In genomic region chr20:46575794-46576495, GRCh38 we compare ENCODE assay signal across 35 cellular contexts. TPM values are rescaled to one million over a fixed set of nuclear protein-coding genes. Genes with fewer than 3 reads are reported as not detected.
DNase-seq lines count a peak whose midpoint lies in the region; ATAC-seq and TF ChIP-seq lines count a peak whose summit lies in the region.
"Had no signal": no experiment of that assay in that cellular context is flagged by ENCODE, and none has a peak within 500 bp of the region (broad histone marks: within the 10 kb centered on the region; RNA-seq: fewer than 3 reads in every experiment).

No MANE protein-coding gene starts in this region.

- peaks cover 4% of the 10 kb centered on the region for H3K27me3 ChIP-seq in gastroesophageal sphincter
- H3K27me3 ChIP-seq: breast epithelium, colonic mucosa, esophagus muscularis mucosa, gastrocnemius medialis, left lung, MG63, pancreas, upper lobe of left lung had no signal

- POLR2A ChIA-PET in activated CD8-positive, alpha-beta T cell treated with anti-CD3 and anti-CD28 coated beads for 36 hours (lab: Charles Lee), result no interaction called here
- POLR2A ChIA-PET in activated CD8-positive, alpha-beta T cell treated with anti-CD3 and anti-CD28 coated beads, Interleukin-2, amount 10 ng/mL, durations not matched to agents 7 days and 5 days (lab: Charles Lee), result interaction anchor here (1.3 kb wide), 1 partner anchor 10 kb away, joined by 3 read pairs; no protein-coding TSS in a partner anchor

- no peak for TF ChIP-seq CTCF in activated CD8-positive, alpha-beta T cell treated with anti-CD3 and anti-CD28 coated beads for 36 hours (IDR thresholded peaks at IDR 0.05)
- no peak for TF ChIP-seq CTCF in brain (conservative IDR thresholded peaks at IDR 0.05)
- no peak for TF ChIP-seq CTCF in gastroesophageal sphincter (IDR thresholded peaks at IDR 0.05)

- H3K4me3 Mint-ChIP-seq in activated CD8-positive, alpha-beta T cell treated with anti-CD3 and anti-CD28 coated beads for 36 hours, result no peak overlapping the region
- no peak overlapping the region for H3K4me3 Mint-ChIP-seq in activated CD8-positive, alpha-beta T cell treated with anti-CD3 and anti-CD28 coated beads, Interleukin-2, amount 10 ng/mL, durations not matched to agents 7 days and 5 days
- no peak overlapping the region for H3K4me3 Mint-ChIP-seq in brain
- H3K4me3 Mint-ChIP-seq: activated CD4-positive, alpha-beta T cell treated with anti-CD3 and anti-CD28 coated beads, Interleukin-2, amount 10 ng/mL, durations not matched to agents 7 days and 5 days; effector memory CD8-positive, alpha-beta T cell; naive thymus-derived CD8-positive, alpha-beta T cell had no signal

- H3K9me3 Mint-ChIP-seq in activated CD8-positive, alpha-beta T cell treated with anti-CD3 and anti-CD28 coated beads for 36 hours, result no peaks in the 10 kb centered on the region
- no peaks in the 10 kb centered on the region for H3K9me3 Mint-ChIP-seq in activated CD8-positive, alpha-beta T cell treated with anti-CD3 and anti-CD28 coated beads, Interleukin-2, amount 10 ng/mL, durations not matched to agents 7 days and 5 days (ENCODE audit: insufficient read depth)
- peaks cover 0 to 5% (median 1%) of the 10 kb centered on the region in 5 experiments for H3K9me3 Mint-ChIP-seq in brain
- H3K9me3 Mint-ChIP-seq: activated CD4-positive, alpha-beta T cell treated with anti-CD3 and anti-CD28 coated beads, Interleukin-2, amount 10 ng/mL, durations not matched to agents 7 days and 5 days; effector memory CD8-positive, alpha-beta T cell; naive thymus-derived CD8-positive, alpha-beta T cell had no signal

- ATAC-seq in activated CD8-positive, alpha-beta T cell treated with anti-CD3 and anti-CD28 coated beads for 36 hours, result peak; percentile 77
- ATAC-seq in activated CD8-positive, alpha-beta T cell treated with anti-CD3 and anti-CD28 coated beads, Interleukin-2, amount 10 ng/mL, durations not matched to agents 7 days and 5 days, result no peak
- ATAC-seq in stimulated activated naive CD8-positive, alpha-beta T cell treated with anti-CD3 and anti-CD28 coated beads, Interleukin-15, Interleukin-2, amounts not matched to agents 100 U/mL and 50 U/mL, for 24 hours, result peak; percentile 66
- no peak for ATAC-seq in gastroesophageal sphincter
- ATAC-seq in HG02981 (IDR thresholded peaks at IDR 0.05; ENCODE audit: unreplicated experiment), result no peak
- ATAC-seq in GM19328 (IDR thresholded peaks at IDR 0.05; ENCODE audit: unreplicated experiment), result no peak
- ATAC-seq: effector memory CD8-positive, alpha-beta T cell; gastrocnemius medialis; K562; left lung; naive thymus-derived CD8-positive, alpha-beta T cell; pancreas; right cardiac atrium had no signal

- H3K4me1 ChIP-seq in gastroesophageal sphincter, result peaks cover 0 to 12% (median 0%) of the 10 kb centered on the region in 3 donors
- H3K4me1 ChIP-seq: breast epithelium, colonic mucosa, gastrocnemius medialis, left lung, pancreas had no signal

- no peak for TF ChIP-seq POLR2A in gastroesophageal sphincter (IDR thresholded peaks at IDR 0.05)

- DNase-seq in activated CD8-positive, alpha-beta T cell treated with anti-CD3 and anti-CD28 coated beads for 36 hours, result peak; percentile 51
- DNase-seq in activated CD8-positive, alpha-beta T cell treated with anti-CD3 and anti-CD28 coated beads, Interleukin-2, amount 10 ng/mL, durations not matched to agents 7 days and 5 days, result no peak
- peak; percentile 78 for DNase-seq in MV-4-11 (lab: John Stamatoyannopoulos, UW)
- DNase-seq in stimulated activated naive CD8-positive, alpha-beta T cell treated with anti-CD3 and anti-CD28 coated beads, Interleukin-15, Interleukin-2, amounts not matched to agents 100 U/mL and 50 U/mL, for 24 hours, result no peak
- DNase-seq: activated CD4-positive, alpha-beta T cell treated with anti-CD3 and anti-CD28 coated beads, Interleukin-2, amount 10 ng/mL, durations not matched to agents 7 days and 5 days; activated CD8-positive, alpha-beta memory T cell treated with anti-CD3 and anti-CD28 coated beads, Interleukin-2, amount 50 U/mL, for 48 hours; activated gamma-delta T cell treated with Interleukin-2 at 50 U/mL for 16 hours; colonic mucosa; effector memory CD8-positive, alpha-beta T cell; gastrocnemius medialis; GDM1; GM23248; hippocampal formation; left lung; MG63; midbrain; naive thymus-derived CD8-positive, alpha-beta T cell; NCI-H2171; NCI-H524; NK-92 treated with Interleukin-12 subunit alpha and Interleukin-12 subunit beta, amount 100 ng/mL, for 24 hours; pancreas; right cardiac atrium; RPMI8226; SK-N-SH; upper lobe of left lung; WERI-Rb-1 had no signal

- no peak for TF ChIP-seq EP300 in gastroesophageal sphincter (IDR thresholded peaks at IDR 0.05)

- H3K27ac Mint-ChIP-seq in activated CD8-positive, alpha-beta T cell treated with anti-CD3 and anti-CD28 coated beads for 36 hours, result no peak overlapping the region
- no peak overlapping the region for H3K27ac Mint-ChIP-seq in activated CD8-positive, alpha-beta T cell treated with anti-CD3 and anti-CD28 coated beads, Interleukin-2, amount 10 ng/mL, durations not matched to agents 7 days and 5 days
- H3K27ac Mint-ChIP-seq in brain, result peak overlapping the region in 4 of 5 experiments; percentile 6 to 45 (median 11)
- H3K27ac Mint-ChIP-seq: activated CD4-positive, alpha-beta T cell treated with anti-CD3 and anti-CD28 coated beads, Interleukin-2, amount 10 ng/mL, durations not matched to agents 7 days and 5 days; effector memory CD8-positive, alpha-beta T cell; naive thymus-derived CD8-positive, alpha-beta T cell had no signal

- H3K4me1 Mint-ChIP-seq in activated CD8-positive, alpha-beta T cell treated with anti-CD3 and anti-CD28 coated beads for 36 hours (ENCODE audit: low read depth), result peaks cover 6% of the 10 kb centered on the region
- H3K4me1 Mint-ChIP-seq in activated CD8-positive, alpha-beta T cell treated with anti-CD3 and anti-CD28 coated beads, Interleukin-2, amount 10 ng/mL, durations not matched to agents 7 days and 5 days (ENCODE audit: low read depth), result peaks cover 13% of the 10 kb centered on the region
- peaks cover 19% of the 10 kb centered on the region for H3K4me1 Mint-ChIP-seq in brain
- H3K4me1 Mint-ChIP-seq: naive thymus-derived CD8-positive, alpha-beta T cell had no signal

- H3K4me3 ChIP-seq in gastroesophageal sphincter, result no peak overlapping the region
- H3K4me3 ChIP-seq: breast epithelium, colonic mucosa, esophagus muscularis mucosa, gastrocnemius medialis, GM23248, K562, left lung, MG63, pancreas, upper lobe of left lung had no signal

- 49 to 53% methylated on average over 6 to 10 of the region's 11 CpGs for WGBS in gastroesophageal sphincter (ENCODE audit: low coverage in 1 of 2), 2 donors

- intact Hi-C loops in activated CD8-positive, alpha-beta T cell treated with anti-CD3 and anti-CD28 coated beads for 36 hours (cut with micrococcal nuclease), result no loop called here

- peaks cover 12% of the 10 kb centered on the region for H3K27me3 Mint-ChIP-seq in activated CD8-positive, alpha-beta T cell treated with anti-CD3 and anti-CD28 coated beads for 36 hours
- H3K27me3 Mint-ChIP-seq in activated CD8-positive, alpha-beta T cell treated with anti-CD3 and anti-CD28 coated beads, Interleukin-2, amount 10 ng/mL, durations not matched to agents 7 days and 5 days (ENCODE audit: low read depth), result peaks cover 20% of the 10 kb centered on the region
- peaks cover 6% of the 10 kb centered on the region for H3K27me3 Mint-ChIP-seq in brain

- no peaks in the 10 kb centered on the region for H3K36me3 Mint-ChIP-seq in activated CD8-positive, alpha-beta T cell treated with anti-CD3 and anti-CD28 coated beads for 36 hours (ENCODE audit: low read depth)
- H3K36me3 Mint-ChIP-seq in activated CD8-positive, alpha-beta T cell treated with anti-CD3 and anti-CD28 coated beads, Interleukin-2, amount 10 ng/mL, durations not matched to agents 7 days and 5 days (ENCODE audit: low read depth), result no peaks in the 10 kb centered on the region
- H3K36me3 Mint-ChIP-seq in brain, result peaks cover 3% of the 10 kb centered on the region
- H3K36me3 Mint-ChIP-seq: naive thymus-derived CD8-positive, alpha-beta T cell had no signal

- no peaks in the 10 kb centered on the region for H3K9me3 ChIP-seq in gastroesophageal sphincter
- H3K9me3 ChIP-seq: breast epithelium, colonic mucosa, esophagus muscularis mucosa, gastrocnemius medialis, left lung, MG63, pancreas, SK-N-SH, upper lobe of left lung had no signal

- H3K27ac ChIP-seq in gastroesophageal sphincter, result no peak overlapping the region
- H3K27ac ChIP-seq: breast epithelium, colonic mucosa, esophagus muscularis mucosa, gastrocnemius medialis, GM23248, left lung, pancreas, upper lobe of left lung, WERI-Rb-1 had no signal

- no peaks in the 10 kb centered on the region for H3K36me3 ChIP-seq in gastroesophageal sphincter
- H3K36me3 ChIP-seq: breast epithelium, colonic mucosa, esophagus muscularis mucosa, gastrocnemius medialis, left lung, MG63, pancreas, upper lobe of left lung, WERI-Rb-1 had no signal

- CTCF ChIA-PET in activated CD8-positive, alpha-beta T cell treated with anti-CD3 and anti-CD28 coated beads for 36 hours (lab: Charles Lee), result no interaction called here
- CTCF ChIA-PET in activated CD8-positive, alpha-beta T cell treated with anti-CD3 and anti-CD28 coated beads, Interleukin-2, amount 10 ng/mL, durations not matched to agents 7 days and 5 days (lab: Charles Lee), result no interaction called here

RNA-seq across cellular contexts. Expression of gene OCSTAMP, which starts 25.5 kb away (rescaled TPM):
- not detected for total RNA-seq in activated CD8-positive, alpha-beta T cell treated with anti-CD3 and anti-CD28 coated beads for 36 hours
- total RNA-seq in activated CD8-positive, alpha-beta T cell treated with anti-CD3 and anti-CD28 coated beads, Interleukin-2, amount 10 ng/mL, durations not matched to agents 7 days and 5 days, result not detected
- not detected for polyA plus RNA-seq in brain (ENCODE audit: insufficient read depth, low read depth, low replicate concordance)
- total RNA-seq in gastroesophageal sphincter, result not detected
- total RNA-seq: A172; activated CD4-positive, alpha-beta T cell treated with anti-CD3 and anti-CD28 coated beads, Interleukin-2, amount 10 ng/mL, durations not matched to agents 7 days and 5 days; colonic mucosa; esophagus muscularis mucosa; gastrocnemius medialis; GM23248; K562; left lung; naive thymus-derived CD8-positive, alpha-beta T cell; pancreas; right cardiac atrium; T-helper 2 cell treated with Interferon-gamma antibody and Interleukin-4, amounts not matched to agents 100 ng/mL and 5 ng/mL, for 36 hours; upper lobe of left lung had no signal
- polyA plus RNA-seq: GM23248; K562; naive thymus-derived CD8-positive, alpha-beta T cell; pancreas; right cardiac atrium; SK-N-SH had no signal

Comparison
In these comparisons a context has a peak if more than half of its experiments do, and no peak if none do; other contexts are left out.
1. ATAC-seq: peak in activated CD8-positive, alpha-beta T cell treated with anti-CD3 and anti-CD28 coated beads for 36 hours (single experiment) and stimulated activated naive CD8-positive, alpha-beta T cell treated with anti-CD3 and anti-CD28 coated beads, Interleukin-15, Interleukin-2, amounts not matched to agents 100 U/mL and 50 U/mL, for 24 hours (single experiment); none in activated CD8-positive, alpha-beta T cell treated with anti-CD3 and anti-CD28 coated beads, Interleukin-2, amount 10 ng/mL, durations not matched to agents 7 days and 5 days (single experiment), gastroesophageal sphincter (single experiment), HG02981 (single experiment) and GM19328 (single experiment).
2. DNase-seq: peak in activated CD8-positive, alpha-beta T cell treated with anti-CD3 and anti-CD28 coated beads for 36 hours (single experiment) and MV-4-11 (single experiment); none in activated CD8-positive, alpha-beta T cell treated with anti-CD3 and anti-CD28 coated beads, Interleukin-2, amount 10 ng/mL, durations not matched to agents 7 days and 5 days (single experiment) and stimulated activated naive CD8-positive, alpha-beta T cell treated with anti-CD3 and anti-CD28 coated beads, Interleukin-15, Interleukin-2, amounts not matched to agents 100 U/mL and 50 U/mL, for 24 hours (single experiment).
3. H3K27ac Mint-ChIP-seq: peak in brain (4 of 5); none in activated CD8-positive, alpha-beta T cell treated with anti-CD3 and anti-CD28 coated beads for 36 hours (single experiment) and activated CD8-positive, alpha-beta T cell treated with anti-CD3 and anti-CD28 coated beads, Interleukin-2, amount 10 ng/mL, durations not matched to agents 7 days and 5 days (single experiment).